23 cellular contexts compared by ENCODE assay signal in genomic region chr16:67885976-67886375, GRCh38. TPM values are rescaled to one million over a fixed set of nuclear protein-coding genes. Genes with fewer than 3 reads are reported as not detected.
"Had no signal": no experiment of that assay in that cellular context is flagged by ENCODE, and none has a peak within 500 bp of the region (broad histone marks: within the 10 kb centered on the region; RNA-seq: fewer than 3 reads in every experiment).

No MANE protein-coding gene starts in this region.

- H3K4me3 ChIP-seq: coronary artery, ovary, right atrium auricular region, smooth muscle cell, suprapubic skin, tibial artery, upper lobe of right lung, vagina had no signal

- H3K27ac ChIP-seq: suprapubic skin, upper lobe of right lung had no signal

- H3K27me3 ChIP-seq: ovary, right atrium auricular region, suprapubic skin, tibial artery, upper lobe of right lung, vagina had no signal

- H3K9me3 ChIP-seq: ovary, right atrium auricular region, suprapubic skin, tibial artery, upper lobe of right lung, vagina had no signal

- DNase-seq: effector CD4-positive, alpha-beta T cell; foreskin melanocyte; head of caudate nucleus; hippocampal formation; kidney glomerular epithelial cell; mammary epithelial cell; naive thymus-derived CD4-positive, alpha-beta T cell; ovary; stimulated activated CD4-positive, alpha-beta T cell treated with anti-CD3 and anti-CD28 coated beads, Interleukin-2, amount 100 ng/mL, for 48 hours; stimulated activated CD8-positive, alpha-beta memory T cell treated with anti-CD3 and anti-CD28 coated beads, Interleukin-4, amount 100 ng/mL, for 48 hours; stimulated activated naive CD8-positive, alpha-beta T cell treated with anti-CD3 and anti-CD28 coated beads, Interleukin-15, Interleukin-2, amounts not matched to agents 100 U/mL and 50 U/mL, for 24 hours; tibial artery had no signal

- H3K36me3 ChIP-seq: ovary had no signal

- H3K4me2 ChIP-seq: smooth muscle cell had no signal

- ATAC-seq: naive thymus-derived CD4-positive, alpha-beta T cell; stimulated activated effector memory CD8-positive, alpha-beta T cell treated with anti-CD3 and anti-CD28 coated beads, Interleukin-12 subunit alpha, Interleukin-12 subunit beta, amount 100 ng/mL, for 72 hours; stimulated activated naive CD8-positive, alpha-beta T cell treated with anti-CD3 and anti-CD28 coated beads, Interleukin-15, Interleukin-2, amounts not matched to agents 100 U/mL and 50 U/mL, for 24 hours had no signal

RNA-seq across cellular contexts. Expression of gene NRN1L, which starts 1.3 kb away (rescaled TPM):
- total RNA-seq: mesenteric fat pad, mononuclear cell, posterior vena cava, right atrium auricular region, smooth muscle cell, vagina had no signal
- polyA plus RNA-seq: mammary epithelial cell; naive thymus-derived CD4-positive, alpha-beta T cell; neural cell had no signal
